In the genomic region with DNA sequence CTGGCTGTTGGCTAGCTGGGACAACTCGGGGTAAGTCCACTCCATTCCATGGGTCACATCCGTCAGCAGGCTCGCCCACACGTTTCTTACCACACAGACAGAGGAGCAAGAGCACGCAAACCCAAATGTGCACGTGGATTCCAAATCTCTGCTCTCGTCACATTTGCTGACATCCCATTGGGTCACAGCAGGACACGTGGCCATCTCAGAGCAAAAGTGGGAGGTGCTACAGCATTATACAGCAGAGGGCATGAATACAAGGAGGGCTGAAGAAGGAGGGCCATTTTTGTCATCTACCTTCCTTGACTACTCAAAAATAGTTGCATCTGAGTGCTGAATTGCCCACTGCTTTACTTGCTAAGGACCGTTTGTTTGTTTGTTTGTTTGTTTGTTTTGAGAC, we compare ENCODE assay signal across 1 cellular context.
TF ChIP-seq lines count a peak whose summit lies in the region.

No MANE protein-coding gene starts in this region.

TF ChIP-seq in WTC11, 78 proteins besides CTCF, POLR2A, EP300 and RAD21 (continued from another document):
- TF ChIP-seq FOXK1 (CRISPR knock-in tag; IDR thresholded peaks at IDR 0.05) (no peak), SMAD3 (CRISPR knock-in tag; IDR thresholded peaks at IDR 0.05; ENCODE audit: borderline replicate concordance) (no peak), SP1 (CRISPR knock-in tag; conservative IDR thresholded peaks at IDR 0.05) (no peak)
- TF ChIP-seq, protein P1, sequence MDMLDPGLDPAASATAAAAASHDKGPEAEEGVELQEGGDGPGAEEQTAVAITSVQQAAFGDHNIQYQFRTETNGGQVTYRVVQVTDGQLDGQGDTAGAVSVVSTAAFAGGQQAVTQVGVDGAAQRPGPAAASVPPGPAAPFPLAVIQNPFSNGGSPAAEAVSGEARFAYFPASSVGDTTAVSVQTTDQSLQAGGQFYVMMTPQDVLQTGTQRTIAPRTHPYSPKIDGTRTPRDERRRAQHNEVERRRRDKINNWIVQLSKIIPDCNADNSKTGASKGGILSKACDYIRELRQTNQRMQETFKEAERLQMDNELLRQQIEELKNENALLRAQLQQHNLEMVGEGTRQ (CRISPR knock-in tag; IDR thresholded peaks at IDR 0.05): peak; percentile 58
- TF ChIP-seq, protein P2, sequence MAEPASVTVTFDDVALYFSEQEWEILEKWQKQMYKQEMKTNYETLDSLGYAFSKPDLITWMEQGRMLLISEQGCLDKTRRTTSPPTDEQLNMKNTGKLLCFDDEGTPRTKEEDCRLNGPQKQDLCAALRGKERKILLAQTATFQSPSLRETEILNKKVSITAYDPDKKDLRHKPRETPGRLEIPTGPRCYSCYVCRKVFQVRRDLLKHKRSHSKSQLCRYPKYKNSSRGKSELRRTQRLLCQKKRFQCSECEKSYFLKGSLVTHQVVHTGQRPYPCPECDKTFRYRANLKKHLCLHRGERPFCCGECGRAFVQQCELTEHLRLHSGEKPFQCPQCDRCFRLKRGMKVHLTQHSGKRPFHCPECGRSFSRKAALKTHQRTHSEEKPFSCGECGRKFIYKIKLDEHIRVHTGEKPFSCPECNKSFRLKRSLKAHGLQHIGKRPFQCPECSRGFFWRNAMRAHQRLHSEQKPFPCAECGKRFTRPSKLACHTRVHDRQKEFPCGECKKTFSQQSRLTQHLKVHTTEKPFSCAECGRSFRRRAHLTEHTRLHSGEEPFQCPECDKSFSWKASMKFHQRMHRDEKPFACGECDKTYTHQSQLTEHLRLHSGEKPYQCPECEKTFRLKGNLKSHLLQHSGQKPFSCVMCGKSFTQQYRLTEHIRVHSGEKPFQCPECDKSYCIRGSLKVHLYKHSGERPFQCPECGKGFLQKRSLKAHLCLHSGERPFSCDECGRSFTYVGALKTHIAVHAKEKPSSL (CRISPR knock-in tag; conservative IDR thresholded peaks at IDR 0.05): no peak
